ENCODE assay signal across 8 cellular contexts in genomic region chr3:137013955-137014688, GRCh38. TPM values are rescaled to one million over a fixed set of nuclear protein-coding genes. Genes with fewer than 3 reads are reported as not detected.
A peak's percentile ranks its signal among the peaks of the same experiment; 100 is the strongest.
DNase-seq lines count a peak whose midpoint lies in the region; ATAC-seq and TF ChIP-seq lines count a peak whose summit lies in the region.

No MANE protein-coding gene starts in this region.

- ATAC-seq in HG02571 (IDR thresholded peaks at IDR 0.05; ENCODE audit: unreplicated experiment) (peak; percentile 85), SK-N-SH treated with all-trans-retinoic acid at 6 μM for 48 hours (peak; percentile 98)

- TF ChIP-seq EP300 in ovary (IDR thresholded peaks at IDR 0.05): no peak

- H3K4me3 Mint-ChIP-seq in activated naive CD4-positive, alpha-beta T cell treated with anti-CD3 and anti-CD28 coated beads, Interleukin-2, amount 50 U/mL, for 24 hours: peak overlapping the region; percentile 88
- peak overlapping the region; percentile 60 for H3K4me3 Mint-ChIP-seq in glutamatergic neuron (ENCODE audit: unreplicated experiment)

- H3K36me3 Mint-ChIP-seq in activated naive CD4-positive, alpha-beta T cell treated with anti-CD3 and anti-CD28 coated beads, Interleukin-2, amount 50 U/mL, for 24 hours: no peaks in the 10 kb centered on the region
- no peaks in the 10 kb centered on the region for H3K36me3 Mint-ChIP-seq in glutamatergic neuron (ENCODE audit: unreplicated experiment)

- 0 to 2% (median 0%) methylated on average over 17 of the region's 17 CpGs for WGBS in ovary, 3 donors
- 19% methylated on average over 17 of the region's 17 CpGs for WGBS in thymus

- H3K27ac ChIP-seq in ovary (peak overlapping the region; percentile 32 to 81), thymus (ENCODE audit: low read depth) (no peak overlapping the region)

- H3K27me3 ChIP-seq in ovary (no peaks in the 10 kb centered on the region), thymus (ENCODE audit: control insufficient read depth, insufficient read depth) (no peaks in the 10 kb centered on the region)

- H3K27me3 Mint-ChIP-seq in activated naive CD4-positive, alpha-beta T cell treated with anti-CD3 and anti-CD28 coated beads, Interleukin-2, amount 50 U/mL, for 24 hours: no peaks in the 10 kb centered on the region
- H3K27me3 Mint-ChIP-seq in glutamatergic neuron (ENCODE audit: unreplicated experiment): peaks cover 2% of the 10 kb centered on the region

- H3K4me1 Mint-ChIP-seq in activated naive CD4-positive, alpha-beta T cell treated with anti-CD3 and anti-CD28 coated beads, Interleukin-2, amount 50 U/mL, for 24 hours: peaks cover 9% of the 10 kb centered on the region
- H3K4me1 Mint-ChIP-seq in glutamatergic neuron (ENCODE audit: low read depth, unreplicated experiment): peaks cover 3% of the 10 kb centered on the region

- intact Hi-C loops in ovary (cut with DNase I): loop anchor here (2.0 to 10.0 kb wide), 5 partner anchors 262 to 939 kb away; partner anchors contain the start of gene STAG1 (in 3 of the 4)

- H3K4me3 ChIP-seq in ovary (peak overlapping the region; percentile 40), thymus (ENCODE audit: low read length) (peak overlapping the region; percentile 50)

- no peaks in the 10 kb centered on the region for H3K9me3 ChIP-seq in ovary
- no peaks in the 10 kb centered on the region for H3K9me3 ChIP-seq in thymus (ENCODE audit: control insufficient read depth)

- H3K9me3 Mint-ChIP-seq in activated naive CD4-positive, alpha-beta T cell treated with anti-CD3 and anti-CD28 coated beads, Interleukin-2, amount 50 U/mL, for 24 hours: no peaks in the 10 kb centered on the region
- H3K9me3 Mint-ChIP-seq in glutamatergic neuron (ENCODE audit: unreplicated experiment): peaks cover 3% of the 10 kb centered on the region

- peak; percentile 93 for DNase-seq in G401 (ENCODE audit: low spot score)
- peak; percentile 80 for DNase-seq in NCI-H1092 treated with DMSO at 0.1 percent for 48 hours (lab: John Stamatoyannopoulos, UW)
- peak; percentile 93 for DNase-seq in glutamatergic neuron
- peak; percentile 87 to 94 (median 93) for DNase-seq in ovary

- H3K36me3 ChIP-seq in ovary (no peaks in the 10 kb centered on the region), thymus (ENCODE audit: control insufficient read depth, insufficient read depth) (no peaks in the 10 kb centered on the region)

- H3K4me1 ChIP-seq in ovary (ENCODE audit: insufficient read depth) (peaks cover 2% of the 10 kb centered on the region), thymus (ENCODE audit: control insufficient read depth, insufficient read depth, low read length) (peaks cover 22% of the 10 kb centered on the region)

- TF ChIP-seq POLR2A in ovary (IDR thresholded peaks at IDR 0.05): no peak

- no peak overlapping the region for H3K27ac Mint-ChIP-seq in activated naive CD4-positive, alpha-beta T cell treated with anti-CD3 and anti-CD28 coated beads, Interleukin-2, amount 50 U/mL, for 24 hours
- no peak overlapping the region for H3K27ac Mint-ChIP-seq in glutamatergic neuron (ENCODE audit: unreplicated experiment)

- TF ChIP-seq CTCF in glutamatergic neuron (IDR thresholded peaks at IDR 0.05; ENCODE audit: partially characterized antibody, unreplicated experiment): peak; percentile 95
- TF ChIP-seq CTCF in ovary (IDR thresholded peaks at IDR 0.05): peak; percentile 90

- in situ Hi-C loops in G401 (cut with HindIII; ENCODE audit: low sequenced_read_pairs): loop anchor here (25.0 kb wide), 1 partner anchor 252 kb away; the partner anchor contains the start of gene STAG1

TF ChIP-seq in SK-N-SH treated with all-trans-retinoic acid at 6 μM for 48 hours, 23 proteins besides CTCF, POLR2A, EP300 and RAD21:
- TF ChIP-seq OSR1 (CRISPR knock-in tag; IDR thresholded peaks at IDR 0.05): no peak
- no peak for TF ChIP-seq ZC3H10 (CRISPR knock-in tag; IDR thresholded peaks at IDR 0.05)
- no peak for TF ChIP-seq PATZ1 (CRISPR knock-in tag; IDR thresholded peaks at IDR 0.05; ENCODE audit: borderline replicate concordance)
- TF ChIP-seq ZFP3 (CRISPR knock-in tag; IDR thresholded peaks at IDR 0.05): no peak
- no peak for TF ChIP-seq ZNF8 (CRISPR knock-in tag; IDR thresholded peaks at IDR 0.05)
- no peak for TF ChIP-seq PPARA (CRISPR knock-in tag; IDR thresholded peaks at IDR 0.05; ENCODE audit: borderline replicate concordance)
- TF ChIP-seq TOX (CRISPR knock-in tag; IDR thresholded peaks at IDR 0.05; ENCODE audit: borderline replicate concordance): no peak
- TF ChIP-seq CREB5 (CRISPR knock-in tag; IDR thresholded peaks at IDR 0.05; ENCODE audit: low read depth): no peak
- no peak for TF ChIP-seq CSDC2 (CRISPR knock-in tag; IDR thresholded peaks at IDR 0.05)
- no peak for TF ChIP-seq ZNF565 (CRISPR knock-in tag; conservative IDR thresholded peaks at IDR 0.05; ENCODE audit: low read depth)
- TF ChIP-seq ARNTL (CRISPR knock-in tag; IDR thresholded peaks at IDR 0.05; ENCODE audit: borderline replicate concordance, low read depth): no peak
- TF ChIP-seq ZFP30 (CRISPR knock-in tag; IDR thresholded peaks at IDR 0.05): no peak
- no peak for TF ChIP-seq SNAI2 (CRISPR knock-in tag; IDR thresholded peaks at IDR 0.05)
- no peak for TF ChIP-seq TSHZ2 (CRISPR knock-in tag; IDR thresholded peaks at IDR 0.05)

RNA-seq across cellular contexts. Expression of gene IL20RB, which starts 56.3 kb away (rescaled TPM):
- 0.25 and 3.3 TPM in 2 replicates for total RNA-seq in G401 (2014; rRNA removed; shearing (Covaris generic))
- total RNA-seq in glutamatergic neuron (ENCODE audit: unreplicated experiment) (1.8 TPM), ovary (1 to 10 TPM in 3 of 7 donors, under 1 TPM in 4; 0.35 to 1.7 (median 0.60) TPM)
- polyA plus RNA-seq in ovary (under 1 TPM; 0.39 to 0.82 TPM), thymus (5.4 TPM)
